21 cellular contexts compared by ENCODE assay signal in genomic region chr2:35495182-35495581, GRCh38.
DNase-seq lines count a peak whose midpoint lies in the region; ATAC-seq and TF ChIP-seq lines count a peak whose summit lies in the region.
"Had no signal": no experiment of that assay in that cellular context is flagged by ENCODE, and none has a peak within 500 bp of the region (broad histone marks: within the 10 kb centered on the region; RNA-seq: fewer than 3 reads in every experiment).

No MANE protein-coding gene starts in this region.

- no peak overlapping the region for H3K4me2 ChIP-seq in DND-41 (ENCODE audit: insufficient read depth, low read length)

- peak overlapping the region; percentile 9; the same call in 1 of the 2 replicates for H2AFZ ChIP-seq in DND-41 (ENCODE audit: low read depth, low read length)

- H4K20me1 ChIP-seq in DND-41 (ENCODE audit: insufficient read depth, low read length) = no peaks in the 10 kb centered on the region

- H3K9ac ChIP-seq in DND-41 (ENCODE audit: low read depth, low read length) (no peak overlapping the region), HUES6 (ENCODE audit: low read length) (no peak overlapping the region), SK-N-MC (ENCODE audit: insufficient read length) (no peak overlapping the region)

- DNase-seq in DND-41 = no peak
- DNase-seq in SK-N-MC (ENCODE audit: low read depth, low spot score) = no peak
- peak; percentile 35 for DNase-seq in iPS-NIHi7 (ENCODE audit: extremely low spot score)
- DNase-seq in SIG-M5 treated with dmso at 0.1 percent for 504 hours (lab: John Stamatoyannopoulos, UW; ENCODE audit: unreplicated experiment) = no peak
- DNase-seq in BE2C = no peak
- no peak for DNase-seq in inferior parietal cortex (ENCODE audit: extremely low spot score)
- DNase-seq: DMS53, EL, GF-D8, Kasumi-1, NCI-H1092, NCI-H1436 treated with DMSO at 0.1 percent for 48 hours, NCI-H2081 treated with DMSO at 0.1 percent for 48 hours, NCI-H2171 treated with DMSO at 0.1 percent for 48 hours, NCI-H524 treated with DMSO at 0.1 percent for 48 hours, SHP77 treated with DMSO at 0.1 percent for 48 hours had no signal

- H3K4me3 ChIP-seq in DND-41 (ENCODE audit: low read depth in 1 of 2, low read length in 2 of 2) (no peak overlapping the region), HUES6 (ENCODE audit: low read depth, low read length) (no peak overlapping the region), SK-N-MC (peak overlapping the region; percentile 37; the same call in 1 of the 2 replicates), BE2C (ENCODE audit: low read depth, low read length) (no peak overlapping the region)
- H3K4me3 ChIP-seq: HAP-1 had no signal

- H3K4me1 ChIP-seq in DND-41 (ENCODE audit: insufficient read depth, low read length) (peaks cover 5% of the 10 kb centered on the region; the same call in 1 of the 2 replicates), HUES6 (ENCODE audit: control insufficient read depth, insufficient read depth, low read length) (peaks cover 9% of the 10 kb centered on the region), BE2C (no peaks in the 10 kb centered on the region)
- H3K4me1 ChIP-seq: HAP-1 had no signal

- no peaks in the 10 kb centered on the region for H3K9me3 ChIP-seq in DND-41 (ENCODE audit: insufficient read depth, low read length, severe bottlenecking)
- no peaks in the 10 kb centered on the region for H3K9me3 ChIP-seq in HUES6 (ENCODE audit: control insufficient read depth, insufficient read depth, low read depth, low read length)
- no peaks in the 10 kb centered on the region for H3K9me3 ChIP-seq in SK-N-MC (ENCODE audit: low read depth, low read length)
- H3K9me3 ChIP-seq in BE2C = no peaks in the 10 kb centered on the region
- H3K9me3 ChIP-seq: HAP-1 had no signal

- H3K79me2 ChIP-seq in DND-41 (ENCODE audit: insufficient read depth, low read length) = no peaks in the 10 kb centered on the region

- H3K27ac ChIP-seq in DND-41 (ENCODE audit: low read length) (no peak overlapping the region), HUES6 (ENCODE audit: low read depth, low read length) (0 out of 2 replicates have a peak overlapping the region, but pooled peaks have one; percentile 23), SK-N-MC (peak overlapping the region; percentile 76)
- H3K27ac ChIP-seq: RWPE1 had no signal

- TF ChIP-seq CTCF in DND-41 (IDR thresholded peaks at IDR 0.05; ENCODE audit: borderline replicate concordance, extremely low read depth, low read length, poor library complexity, severe bottlenecking) (peak; percentile 33), BE2C (IDR thresholded peaks at IDR 0.05; ENCODE audit: low read depth, low read length) (no peak)

- no peak for ATAC-seq in DND-41 (ENCODE audit: insufficient read depth, low read depth)
- ATAC-seq in HG03135 (IDR thresholded peaks at IDR 0.05; ENCODE audit: unreplicated experiment) = no peak
- ATAC-seq: SK-N-SH treated with all-trans-retinoic acid at 6 μM for 48 hours had no signal

- H3K36me3 ChIP-seq in DND-41 (ENCODE audit: insufficient read depth, low read length) (no peaks in the 10 kb centered on the region), HUES6 (ENCODE audit: control insufficient read depth, insufficient read depth, low read length) (no peaks in the 10 kb centered on the region), SK-N-MC (ENCODE audit: insufficient read depth, low read length) (no peaks in the 10 kb centered on the region), BE2C (no peaks in the 10 kb centered on the region)
- H3K36me3 ChIP-seq: HAP-1 had no signal

- no peaks in the 10 kb centered on the region for H3K27me3 ChIP-seq in DND-41 (ENCODE audit: insufficient read depth, low read length, poor library complexity)
- H3K27me3 ChIP-seq in HUES6 (ENCODE audit: control insufficient read depth, insufficient read depth, low read length) = no peaks in the 10 kb centered on the region
- H3K27me3 ChIP-seq in BE2C = no peaks in the 10 kb centered on the region
